In genomic region chr16:56879276-56879675, GRCh38 we compare ENCODE assay signal across 4 cellular contexts. TPM values are rescaled to one million over a fixed set of nuclear protein-coding genes. Genes with fewer than 3 reads are reported as not detected.
"Had no signal": no experiment of that assay in that cellular context is flagged by ENCODE, and none has a peak within 500 bp of the region (broad histone marks: within the 10 kb centered on the region; RNA-seq: fewer than 3 reads in every experiment).

No MANE protein-coding gene starts in this region.

- H3K4me3 ChIP-seq: GM12878 had no signal

- ATAC-seq: GM12878 had no signal

- DNase-seq: GDM1, GF-D8 had no signal

RNA-seq across cellular contexts. Expression of gene SLC12A3, which starts 14.3 kb away (rescaled TPM):
- total RNA-seq: G401 had no signal
